Comparison of ENCODE assay signal across 8 cellular contexts in genomic region chr5:180807654-180808414, GRCh38. TPM values are rescaled to one million over a fixed set of nuclear protein-coding genes. Genes with fewer than 3 reads are reported as not detected.
DNase-seq lines count a peak whose midpoint lies in the region; ATAC-seq, FAIRE-seq and TF ChIP-seq lines count a peak whose summit lies in the region.

No MANE protein-coding gene starts in this region.

- no peak overlapping the region for H2AFZ ChIP-seq in OCI-LY7 (ENCODE audit: low read length)

- H3K4me3 ChIP-seq in CD4-positive, alpha-beta memory T cell (ENCODE audit: low read length in 2 of 2): peak overlapping the region; percentile 37 to 95
- H3K4me3 ChIP-seq in OCI-LY7 (ENCODE audit: low read depth, low read length, poor library complexity, severe bottlenecking): peak overlapping the region; percentile 84
- peak overlapping the region; percentile 5 for H3K4me3 ChIP-seq in ovary

- H3K4me3 Mint-ChIP-seq in CD4-positive, alpha-beta memory T cell: peak overlapping the region; percentile 83 to 99 (median 90)
- peak overlapping the region; percentile 87 for H3K4me3 Mint-ChIP-seq in endothelial cell (ENCODE audit: unreplicated experiment)

- peak overlapping the region; percentile 93 for H3K27ac ChIP-seq in CD4-positive, alpha-beta memory T cell (ENCODE audit: low read depth, low read length)
- H3K27ac ChIP-seq in OCI-LY7 (ENCODE audit: low read depth, low read length, poor library complexity, severe bottlenecking): peak overlapping the region; percentile 96
- H3K27ac ChIP-seq in ovary: peak overlapping the region; percentile 53 to 98

- peaks cover 67% of the 10 kb centered on the region for H3K79me2 ChIP-seq in OCI-LY7 (ENCODE audit: insufficient read depth, low read depth, low read length)

- TF ChIP-seq EP300 in ovary (IDR thresholded peaks at IDR 0.05): no peak

- CTCF ChIA-PET in CD4-positive, alpha-beta memory T cell (lab: Charles Lee; ENCODE audit: partially characterized antibody): interaction anchor here (1.6 to 15.0 kb wide), 2 partner anchors 19 to 24 kb away, joined by 3 to 109 read pairs; no protein-coding TSS in a partner anchor
- CTCF ChIA-PET in OCI-LY7 (lab: Charles Lee; ENCODE audit: unreplicated experiment): no interaction called here

- peak overlapping the region; percentile 88 for H3K4me2 ChIP-seq in OCI-LY7 (ENCODE audit: low read length)

- H3K27ac Mint-ChIP-seq in CD4-positive, alpha-beta memory T cell: peak overlapping the region; percentile 92 to 100 (median 97)
- no peak overlapping the region for H3K27ac Mint-ChIP-seq in endothelial cell (ENCODE audit: unreplicated experiment)

- no peaks in the 10 kb centered on the region for H3K27me3 Mint-ChIP-seq in CD4-positive, alpha-beta memory T cell
- H3K27me3 Mint-ChIP-seq in endothelial cell (ENCODE audit: unreplicated experiment): peaks cover 14% of the 10 kb centered on the region

- peaks cover 0 to 2% (median 0%) of the 10 kb centered on the region in 8 donors for H3K9me3 Mint-ChIP-seq in CD4-positive, alpha-beta memory T cell
- H3K9me3 Mint-ChIP-seq in endothelial cell (ENCODE audit: unreplicated experiment): no peaks in the 10 kb centered on the region

- no peak for FAIRE-seq in H54 (lab: Jason Lieb, UNC)

- no peak for TF ChIP-seq CTCF in OCI-LY7 (conservative IDR thresholded peaks at IDR 0.05; ENCODE audit: low read length)
- TF ChIP-seq CTCF in endothelial cell (IDR thresholded peaks at IDR 0.05; ENCODE audit: unreplicated experiment): no peak
- no peak for TF ChIP-seq CTCF in ovary (IDR thresholded peaks at IDR 0.05)

- intact Hi-C loops in CD4-positive, alpha-beta memory T cell (cut with micrococcal nuclease): loop anchor here (10.0 kb wide), 1 partner anchor 377 kb away; no protein-coding TSS in a partner anchor
- intact Hi-C loops in OCI-LY7 (cut with micrococcal nuclease; ENCODE audit: unreplicated experiment) (no loop called here), ovary (cut with DNase I) (no loop called here)

- no peaks in the 10 kb centered on the region for H3K27me3 ChIP-seq in CD4-positive, alpha-beta memory T cell (ENCODE audit: insufficient read depth, low read length)
- H3K27me3 ChIP-seq in ovary: no peaks in the 10 kb centered on the region

- H3K36me3 Mint-ChIP-seq in CD4-positive, alpha-beta memory T cell: peaks cover 5 to 16% of the 10 kb centered on the region in 2 donors
- peaks cover 15% of the 10 kb centered on the region for H3K36me3 Mint-ChIP-seq in endothelial cell (ENCODE audit: low read depth, unreplicated experiment)

- POLR2A ChIA-PET in CD4-positive, alpha-beta memory T cell (lab: Charles Lee; ENCODE audit: partially characterized antibody): interaction anchor here (0.8 to 11.9 kb wide), 9 partner anchors 9 to 1184 kb away, joined by 3 to 271 read pairs (median 5); partner anchors contain the start of genes HNRNPH1, MGAT1, TRIM52 and ZFP62
- POLR2A ChIA-PET in OCI-LY7 (lab: Charles Lee): interaction anchor here (0.6 to 3.6 kb wide), 9 partner anchors 9 to 447 kb away, joined by 3 to 37 read pairs (median 4); partner anchors contain the start of gene RACK1

- H4K20me1 ChIP-seq in OCI-LY7 (ENCODE audit: insufficient read depth, low read length): no peaks in the 10 kb centered on the region

- ATAC-seq in activated CD4-positive, CD25-positive, alpha-beta regulatory T cell treated with anti-CD3 and anti-CD28 coated beads, Interleukin-2, amount 50 U/mL, for 24 hours: no peak

- WGBS in ovary, 3 donors: 15 to 18% (median 15%) methylated on average over 6 of the region's 6 CpGs

- H3K4me1 ChIP-seq in CD4-positive, alpha-beta memory T cell (ENCODE audit: insufficient read depth, low read length): peaks cover 67% of the 10 kb centered on the region
- H3K4me1 ChIP-seq in OCI-LY7 (ENCODE audit: insufficient read depth, low read length, poor library complexity, severe bottlenecking) (peaks cover 78% of the 10 kb centered on the region), ovary (ENCODE audit: insufficient read depth) (peaks cover 30% of the 10 kb centered on the region)

- no TSS peak for BruUV-seq in OCI-LY7 (replicated peaks; lab: Mats Ljungman, UMichigan)

- H3K9me3 ChIP-seq in CD4-positive, alpha-beta memory T cell (ENCODE audit: control insufficient read depth in 1 of 2, low read length in 2 of 2): no peaks in the 10 kb centered on the region
- H3K9me3 ChIP-seq in OCI-LY7 (ENCODE audit: low read length) (no peaks in the 10 kb centered on the region), ovary (no peaks in the 10 kb centered on the region)

- DNase-seq in CD4-positive, alpha-beta memory T cell: no peak
- DNase-seq in OCI-LY7 (ENCODE audit: low spot score): no peak
- DNase-seq in endothelial cell (ENCODE audit: low spot score): no peak
- DNase-seq in ovary: peak in 2 of 5 donors; percentile 6 to 14
- DNase-seq in NOMO-1 (lab: John Stamatoyannopoulos, UW; ENCODE audit: unreplicated experiment in 2 of 2): no peak
- DNase-seq in H54 (ENCODE audit: insufficient read length, low spot score): no peak
- no peak for DNase-seq in retina

- no peaks in the 10 kb centered on the region for H3K36me3 ChIP-seq in CD4-positive, alpha-beta memory T cell (ENCODE audit: insufficient read depth, low read length)
- H3K36me3 ChIP-seq in OCI-LY7 (ENCODE audit: insufficient read depth, low read length) (peaks cover 5% of the 10 kb centered on the region; the same call in 1 of the 2 replicates), ovary (no peaks in the 10 kb centered on the region)

- H3K4me1 Mint-ChIP-seq in CD4-positive, alpha-beta memory T cell: peaks cover 50 to 89% (median 66%) of the 10 kb centered on the region in 4 donors
- H3K4me1 Mint-ChIP-seq in endothelial cell (ENCODE audit: unreplicated experiment): peaks cover 69% of the 10 kb centered on the region

- no peak for TF ChIP-seq POLR2A in ovary (IDR thresholded peaks at IDR 0.05)
- no peak for TF ChIP-seq POLR2A in H54 (IDR thresholded peaks at IDR 0.05; ENCODE audit: low read depth, low read length)

- no peaks in the 10 kb centered on the region for H3K9me2 ChIP-seq in OCI-LY7 (ENCODE audit: insufficient read depth, low read length)

RNA-seq across cellular contexts. Expression of gene MGAT1, which starts 5.2 kb away (rescaled TPM):
- total RNA-seq in CD4-positive, alpha-beta memory T cell: 100 to 1,000 TPM; 187 TPM
- 100 to 1,000 TPM; 135 to 150 TPM for polyA plus RNA-seq in CD4-positive, alpha-beta memory T cell
- 65.2 and 75.4 TPM in 2 replicates for total RNA-seq in OCI-LY7 (2014; rRNA removed; shearing (Covaris generic))
- 95.2 and 103 TPM in 2 replicates for total RNA-seq in OCI-LY7 (2022)
- total RNA-seq in endothelial cell (ENCODE audit: unreplicated experiment): 115 TPM
- 100 to 1,000 TPM in 5 of 7 donors, 10 to 100 TPM in 2; 84.0 to 154 (median 131) TPM for total RNA-seq in ovary
- polyA plus RNA-seq in ovary: 100 to 1,000 TPM in 1 of 2 donors, 10 to 100 TPM in 1; 66.6 to 128 TPM

RNA-seq across cellular contexts. Expression of gene ZFP62, which starts 53.2 kb away (rescaled TPM):
- total RNA-seq in CD4-positive, alpha-beta memory T cell: 10 to 100 TPM; 71.1 to 71.7 TPM
- polyA plus RNA-seq in CD4-positive, alpha-beta memory T cell: 10 to 100 TPM; 11.4 to 21.1 TPM
- total RNA-seq in OCI-LY7 (2014; rRNA removed; shearing (Covaris generic)): 58.4 and 59.0 TPM in 2 replicates
- total RNA-seq in OCI-LY7 (2022) (69.2 and 79.1 TPM in 2 replicates), endothelial cell (ENCODE audit: unreplicated experiment) (30.2 TPM), ovary (10 to 100 TPM; 22.7 to 47.8 (median 33.8) TPM)
- polyA plus RNA-seq in ovary: 10 to 100 TPM; 23.2 to 36.3 TPM

Comparison
In these comparisons a context has a peak if more than half of its experiments do, and no peak if none do; other contexts are left out.
1. H3K4me3 ChIP-seq: peak in every context shown above with its lines; median percentile 84 in OCI-LY7; 66 in CD4-positive, alpha-beta memory T cell; 5 in ovary.